ENCODE assay signal across 20 cellular contexts in the genomic region with DNA sequence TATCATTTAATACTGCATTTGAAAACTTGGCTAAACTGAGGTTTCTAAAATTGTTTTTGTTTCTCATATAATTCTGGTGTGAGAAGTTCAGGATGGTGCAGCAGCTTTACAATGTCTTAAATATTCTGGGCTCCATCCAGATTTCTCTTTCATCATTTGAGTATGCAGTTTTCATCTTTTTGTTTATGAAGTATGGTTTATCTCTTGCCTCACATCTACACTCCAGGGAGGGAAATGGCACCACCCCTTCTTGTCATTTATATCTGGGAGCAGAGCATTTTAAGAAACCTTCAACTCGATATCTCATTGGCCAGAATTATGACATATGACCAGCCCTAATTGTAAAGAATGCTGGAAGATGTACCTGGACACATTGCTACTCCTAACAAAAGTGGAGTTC.
"Had no signal": no experiment of that assay in that cellular context is flagged by ENCODE, and none has a peak within 500 bp of the region (broad histone marks: within the 10 kb centered on the region; RNA-seq: fewer than 3 reads in every experiment).

No MANE protein-coding gene starts in this region.

- H3K27me3 Mint-ChIP-seq: activated naive CD8-positive, alpha-beta T cell treated with anti-CD3 and anti-CD28 coated beads for 36 hours; brain; type B pancreatic cell had no signal

- H3K27ac Mint-ChIP-seq: activated naive CD8-positive, alpha-beta T cell treated with anti-CD3 and anti-CD28 coated beads for 36 hours; activated T-helper 1 cell treated with anti-CD3 and anti-CD28 coated beads, Interleukin-12 subunit alpha, Interleukin-12 subunit beta, Interleukin-2, Interleukin-4 antibody, amounts not matched to agents 30 ng/mL and 10 ng/mL and 1 ng/mL, durations not matched to agents 14 hours and 24 hours and 36 hours; brain; endodermal cell; nephron; type B pancreatic cell had no signal

- H3K4me3 ChIP-seq: heart left ventricle, ovary, prostate gland, spleen, thoracic aorta, vagina had no signal

- H3K4me1 Mint-ChIP-seq: brain, endodermal cell, nephron had no signal

- H3K4me3 Mint-ChIP-seq: activated naive CD8-positive, alpha-beta T cell treated with anti-CD3 and anti-CD28 coated beads for 36 hours; activated T-helper 1 cell treated with anti-CD3 and anti-CD28 coated beads, Interleukin-12 subunit alpha, Interleukin-12 subunit beta, Interleukin-2, Interleukin-4 antibody, amounts not matched to agents 30 ng/mL and 10 ng/mL and 1 ng/mL, durations not matched to agents 14 hours and 24 hours and 36 hours; brain; endodermal cell; nephron; type B pancreatic cell had no signal

- H3K36me3 ChIP-seq: ovary, prostate gland had no signal

- H3K9me3 Mint-ChIP-seq: type B pancreatic cell had no signal

- H3K9me3 ChIP-seq: heart left ventricle, neutrophil, ovary, prostate gland, SK-N-SH, thoracic aorta, vagina had no signal

- H3K4me1 ChIP-seq: heart left ventricle, prostate gland, vagina had no signal

- H3K27me3 ChIP-seq: heart left ventricle, neutrophil, ovary, spleen, vagina had no signal

- H3K27ac ChIP-seq: heart left ventricle, neutrophil, ovary, prostate gland, spleen, thoracic aorta, vagina had no signal

- ATAC-seq: heart left ventricle, left cardiac atrium had no signal

- DNase-seq: activated CD4-positive, alpha-beta T cell treated with anti-CD3 and anti-CD28 coated beads for 1 hour; activated naive CD8-positive, alpha-beta T cell treated with anti-CD3 and anti-CD28 coated beads for 36 hours; caudate nucleus; endodermal cell; heart left ventricle; islet precursor cell; left cardiac atrium; ovary; SK-N-SH; spleen; stimulated activated CD4-positive, alpha-beta T cell treated with anti-CD3 and anti-CD28 coated beads, Interleukin-4, amount 100 ng/mL, for 1 hour; stimulated activated naive CD4-positive, alpha-beta T cell treated with Interleukin-2 at 50 U/mL for 16 hours had no signal
